ENCODE assay signal across 12 cellular contexts in genomic region chr4:108117473-108118182, GRCh38. TPM values are rescaled to one million over a fixed set of nuclear protein-coding genes. Genes with fewer than 3 reads are reported as not detected.
DNase-seq lines count a peak whose midpoint lies in the region; ATAC-seq, FAIRE-seq and TF ChIP-seq lines count a peak whose summit lies in the region.
"Had no signal": no experiment of that assay in that cellular context is flagged by ENCODE, and none has a peak within 500 bp of the region (broad histone marks: within the 10 kb centered on the region; RNA-seq: fewer than 3 reads in every experiment).

No MANE protein-coding gene starts in this region.

- in situ Hi-C loops in K562 (cut with MboI), result no loop called here

- no peak overlapping the region for H3K4me3 ChIP-seq in NT2/D1 (ENCODE audit: insufficient read length, low read depth)
- H3K4me3 ChIP-seq in K562, result no peak overlapping the region
- H3K4me3 ChIP-seq in neuronal stem cell (ENCODE audit: low read length in 2 of 2), result no peak overlapping the region
- H3K4me3 ChIP-seq: stomach had no signal

- no peaks in the 10 kb centered on the region for H3K9me1 ChIP-seq in K562 (ENCODE audit: control insufficient read depth, insufficient read depth, low read length)

- peak overlapping the region; percentile 91 for H3K27ac Mint-ChIP-seq in activated CD4-positive, alpha-beta T cell treated with anti-CD3 and anti-CD28 coated beads, Interleukin-2, amount 10 ng/mL, durations not matched to agents 24 days and 14 days

- H3K14ac ChIP-seq in neuronal stem cell (ENCODE audit: low read length), result no peak overlapping the region

- no peak overlapping the region for H4K91ac ChIP-seq in neuronal stem cell (ENCODE audit: low read depth, low read length, poor library complexity)

- peaks cover 87% of the 10 kb centered on the region for H3K4me1 Mint-ChIP-seq in activated CD4-positive, alpha-beta T cell treated with anti-CD3 and anti-CD28 coated beads, Interleukin-2, amount 10 ng/mL, durations not matched to agents 24 days and 14 days

- no peak overlapping the region for H4K8ac ChIP-seq in neuronal stem cell (ENCODE audit: low read depth, low read length)

- H2BK120ac ChIP-seq in neuronal stem cell (ENCODE audit: low read depth, low read length), result no peak overlapping the region

- H3K79me2 ChIP-seq in K562 (ENCODE audit: control insufficient read depth, insufficient read depth, low read length), result peaks cover 20% of the 10 kb centered on the region; the same call in 1 of the 3 replicates

- H2BK5ac ChIP-seq in neuronal stem cell (ENCODE audit: low read length), result no peak overlapping the region

- peaks cover 37% of the 10 kb centered on the region for H3K36me3 Mint-ChIP-seq in activated CD4-positive, alpha-beta T cell treated with anti-CD3 and anti-CD28 coated beads, Interleukin-2, amount 10 ng/mL, durations not matched to agents 24 days and 14 days (ENCODE audit: low read depth)

- BruUV-seq in K562 (replicated peaks; lab: Mats Ljungman, UMichigan), result no TSS peak

- DNase-seq in activated CD4-positive, alpha-beta T cell treated with anti-CD3 and anti-CD28 coated beads, Interleukin-2, amount 10 ng/mL, durations not matched to agents 24 days and 14 days, result peak; percentile 66
- DNase-seq in activated CD4-positive, alpha-beta T cell treated with anti-CD3 and anti-CD28 coated beads, Interleukin-2, amount 50 U/mL, for 48 hours, result no peak
- DNase-seq in NT2/D1 (ENCODE audit: low read depth, low spot score) (peak; percentile 40), K562 (ENCODE audit: extremely low read depth in 1 of 4, low spot score in 3 of 4) (peak; percentile 26 to 44 (median 40)), neuronal stem cell (ENCODE audit: low spot score) (peak; percentile 74), GM10248 (ENCODE audit: extremely low spot score) (no peak), GM12892 (ENCODE audit: insufficient read length) (no peak)
- DNase-seq: AML-193, NCI-H446 treated with DMSO at 0.1 percent for 48 hours, stomach had no signal

- POLR2A ChIA-PET in K562 (lab: Yijun Ruan, JAX) (interaction anchor here (0.6 to 1.2 kb wide), 2 partner anchors 15 to 55 kb away, joined by 3 to 5 read pairs; no protein-coding TSS in a partner anchor), GM10248 (lab: Yijun Ruan, JAX) (no interaction called here)

- no peak overlapping the region for H3K27ac ChIP-seq in K562 (ENCODE audit: extremely low read depth, low read depth, low read length)
- H3K27ac ChIP-seq in neuronal stem cell (replicated peaks; ENCODE audit: low read length), result peak overlapping the region; percentile 31
- H3K27ac ChIP-seq: neutrophil, stomach had no signal

- H3K4me2 ChIP-seq in K562 (ENCODE audit: insufficient read depth, low read length) (peak overlapping the region; percentile 3; the same call in 1 of the 2 replicates), neuronal stem cell (ENCODE audit: insufficient read depth, low read length, poor library complexity, severe bottlenecking) (no peak overlapping the region)

- H4K20me1 ChIP-seq in K562 (replicated peaks; ENCODE audit: control insufficient read depth, insufficient read depth, low read length), result no peaks in the 10 kb centered on the region

- no peaks in the 10 kb centered on the region for H3K9me3 Mint-ChIP-seq in activated CD4-positive, alpha-beta T cell treated with anti-CD3 and anti-CD28 coated beads, Interleukin-2, amount 10 ng/mL, durations not matched to agents 24 days and 14 days

- H3K9ac ChIP-seq in NT2/D1 (ENCODE audit: insufficient read length, low read depth) (no peak overlapping the region), K562 (ENCODE audit: insufficient read depth in 1 of 2, low read depth in 2 of 2, low read length in 2 of 2) (peak overlapping the region in 1 of 2 experiments; percentile 77; a peak in 1 of 4 replicates), neuronal stem cell (ENCODE audit: low read depth, low read length, poor library complexity) (no peak overlapping the region)

- TF ChIP-seq POLR2A in K562 (conservative IDR thresholded peaks at IDR 0.05), result no peak
- no peak for TF ChIP-seq POLR2A in GM12892 (IDR thresholded peaks at IDR 0.05; ENCODE audit: low read depth, low read length)

- H3K27me3 Mint-ChIP-seq in activated CD4-positive, alpha-beta T cell treated with anti-CD3 and anti-CD28 coated beads, Interleukin-2, amount 10 ng/mL, durations not matched to agents 24 days and 14 days, result no peaks in the 10 kb centered on the region

- H2AFZ ChIP-seq in K562 (ENCODE audit: low read depth, low read length), result no peak overlapping the region
- H2AFZ ChIP-seq in neuronal stem cell (ENCODE audit: low read length), result no peak overlapping the region

- no peak overlapping the region for H2BK15ac ChIP-seq in neuronal stem cell (ENCODE audit: low read length)

- H3K36me3 ChIP-seq in NT2/D1 (ENCODE audit: insufficient read depth, insufficient read length, low read length), result no peaks in the 10 kb centered on the region
- H3K36me3 ChIP-seq in K562 (ENCODE audit: control insufficient read depth, insufficient read depth, low read length), result no peaks in the 10 kb centered on the region
- H3K36me3 ChIP-seq in neuronal stem cell (replicated peaks in 1 of 2; ENCODE audit: control insufficient read depth in 2 of 2, insufficient read depth in 2 of 2, low read length in 2 of 2), result no peaks in the 10 kb centered on the region
- H3K36me3 ChIP-seq: neutrophil, stomach had no signal

- H3K79me1 ChIP-seq in neuronal stem cell (ENCODE audit: low read depth, low read length), result no peaks in the 10 kb centered on the region

- TF ChIP-seq CTCF in K562 (IDR thresholded peaks at IDR 0.05 in 2 of 3, conservative IDR thresholded peaks at IDR 0.05 in 1 of 3; ENCODE audit: insufficient read depth in 2 of 3, low read depth in 1 of 3, low read length in 3 of 3), result no peak
- TF ChIP-seq CTCF in GM10248 (IDR thresholded peaks at IDR 0.05; ENCODE audit: control extremely low read depth, extremely low read depth, low read depth, missing control alignments), result no peak

- H2AK5ac ChIP-seq in neuronal stem cell (ENCODE audit: low read depth, low read length), result no peak overlapping the region

- no peak for TF ChIP-seq EP300 in K562 (IDR thresholded peaks at IDR 0.05; ENCODE audit: low read length)

- TF ChIP-seq RAD21 in K562 (CRISPR knock-in tag; conservative IDR thresholded peaks at IDR 0.05 in 1 of 2, IDR thresholded peaks at IDR 0.05 in 1 of 2), result no peak

- no peak for FAIRE-seq in K562 (lab: Jason Lieb, UNC)
- no peak for FAIRE-seq in GM12892 (lab: Jason Lieb, UNC)

- intact Hi-C loops in activated CD4-positive, alpha-beta T cell treated with anti-CD3 and anti-CD28 coated beads, Interleukin-2, amount 10 ng/mL, durations not matched to agents 24 days and 14 days (cut with micrococcal nuclease), result loop anchor here (2.0 kb wide), 1 partner anchor 17 kb away; no protein-coding TSS in a partner anchor
- intact Hi-C loops in K562 (cut with micrococcal nuclease), result no loop called here

- 30% methylated on average over 4 of the region's 7 CpGs for WGBS in K562 (ENCODE audit: insufficient coverage, low coverage, missing lambda C conversion rate)
- no CpG with 5 or more reads among the region's 7 CpGs for WGBS in neuronal stem cell (ENCODE audit: extremely low coverage in 2 of 2, insufficient read length in 2 of 2, insufficient replicate concordance in 1 of 2), 2 donors

- no peaks in the 10 kb centered on the region for H3K9me3 ChIP-seq in NT2/D1 (ENCODE audit: insufficient read depth, low read length)
- no peaks in the 10 kb centered on the region for H3K9me3 ChIP-seq in K562 (replicated peaks; ENCODE audit: control insufficient read depth, insufficient read depth, low read depth, low read length)
- no peaks in the 10 kb centered on the region for H3K9me3 ChIP-seq in neuronal stem cell (replicated peaks in 1 of 2; ENCODE audit: control insufficient read depth in 2 of 2, insufficient read depth in 1 of 2, low read depth in 1 of 2, low read length in 2 of 2)
- H3K9me3 ChIP-seq: neutrophil, stomach had no signal

- H3K23ac ChIP-seq in neuronal stem cell (ENCODE audit: low read depth, low read length, poor library complexity), result no peak overlapping the region

- 0 out of 3 replicates have a peak, but pooled peaks have one; percentile 9 for ATAC-seq in K562
- no peak for ATAC-seq in GM21360 (IDR thresholded peaks at IDR 0.05; ENCODE audit: unreplicated experiment)

- H3K4me1 ChIP-seq in NT2/D1 (ENCODE audit: insufficient read depth, insufficient read length) (peaks cover 3% of the 10 kb centered on the region), K562 (replicated peaks in 1 of 2; ENCODE audit: control insufficient read depth in 2 of 2, insufficient read depth in 2 of 2, low read length in 2 of 2) (peaks cover 23 to 64% of the 10 kb centered on the region in 2 experiments), neuronal stem cell (ENCODE audit: control insufficient read depth in 2 of 2, insufficient read depth in 1 of 2, low read depth in 1 of 2, low read length in 2 of 2) (peaks cover 20 to 31% of the 10 kb centered on the region in 2 donors)
- H3K4me1 ChIP-seq: stomach had no signal

- peak overlapping the region; percentile 50 for H3K18ac ChIP-seq in neuronal stem cell (ENCODE audit: low read length)

- no peaks in the 10 kb centered on the region for H3K27me3 ChIP-seq in NT2/D1 (ENCODE audit: insufficient read depth, insufficient read length)
- H3K27me3 ChIP-seq in K562 (ENCODE audit: control insufficient read depth in 2 of 2, insufficient read depth in 2 of 2, low read length in 2 of 2), result no peaks in the 10 kb centered on the region
- no peaks in the 10 kb centered on the region for H3K27me3 ChIP-seq in neuronal stem cell (ENCODE audit: control insufficient read depth in 3 of 3, insufficient read depth in 3 of 3, low read depth in 1 of 3, low read length in 3 of 3)
- H3K27me3 ChIP-seq: neutrophil, stomach had no signal

- no peak overlapping the region for H3K4ac ChIP-seq in neuronal stem cell (ENCODE audit: low read length)

- CTCF ChIA-PET in K562 (lab: Yijun Ruan, JAX; ENCODE audit: low intra/inter-chr PET ratio), result no interaction called here
- CTCF ChIA-PET in GM10248 (lab: Yijun Ruan, JAX), result interaction anchor here (1.2 to 2.9 kb wide), 5 partner anchors 13 to 267 kb away, joined by 3 to 11 read pairs (median 4); no protein-coding TSS in a partner anchor

- H3K4me3 Mint-ChIP-seq in activated CD4-positive, alpha-beta T cell treated with anti-CD3 and anti-CD28 coated beads, Interleukin-2, amount 10 ng/mL, durations not matched to agents 24 days and 14 days, result peak overlapping the region; percentile 66

- H2BK12ac ChIP-seq in neuronal stem cell (ENCODE audit: low read length), result no peak overlapping the region

RNA-seq across cellular contexts. Expression of gene LEF1, which starts 51.1 kb away (rescaled TPM):
- 131 and 141 TPM in 2 replicates for total RNA-seq in activated CD4-positive, alpha-beta T cell treated with anti-CD3 and anti-CD28 coated beads, Interleukin-2, amount 10 ng/mL, durations not matched to agents 24 days and 14 days
- 78.7 and 97.3 TPM in 2 replicates for total RNA-seq in K562 (2011; cell fraction: chromatin; rRNA removed; ENCODE audit: low replicate concordance)
- 31.2 and 41.5 TPM in 2 replicates for total RNA-seq in K562 (2011; cell fraction: nucleolus; rRNA removed)
- total RNA-seq in K562 (2011; cell fraction: nucleoplasm; rRNA removed), result 48.7 and 60.6 TPM in 2 replicates
- 22.3 and 23.5 TPM in 2 replicates for total RNA-seq in K562 (2014; rRNA removed)
- total RNA-seq in K562 (2014; rRNA removed; fragmentation: Illumina TruSeq; extraction: Trizol), result 34.5 and 36.9 TPM in 2 replicates
- 26.5 and 27.5 TPM in 2 replicates for total RNA-seq in K562 (2015; rRNA removed; fragmentation: Illumina TruSeq; extraction: Trizol)
- total RNA-seq in K562 (2021), result 32.5 and 35.4 TPM in 2 replicates
- polyA plus RNA-seq in K562 (2011; rRNA removed), result 54.8 and 67.8 TPM in 2 replicates
- 68.7 and 85.9 TPM in 2 replicates for polyA plus RNA-seq in K562 (2011; cell fraction: cytosol; rRNA removed)
- 76.2 and 88.8 TPM in 2 replicates for polyA plus RNA-seq in K562 (2011; cell fraction: nucleus; rRNA removed)
- 26.1 and 29.4 TPM in 2 replicates for polyA plus RNA-seq in K562 (2012)
- polyA plus RNA-seq in K562 (2014; fragmentation: Illumina TruSeq; extraction: Trizol), result 60.7 and 81.1 TPM in 2 replicates
- polyA plus RNA-seq in K562 (2014; fragmentation: Nextera tagmentation; extraction: Ambion mirVana), result 10 to 100 TPM; 15.1 to 17.2 TPM
- polyA plus RNA-seq in K562 (2014; rRNA removed), result 29.7 and 30.3 TPM in 2 replicates
- polyA minus RNA-seq in K562 (2011; rRNA and poly(A)+ RNA removed), result 63.7 and 64.4 TPM in 2 replicates
- polyA minus RNA-seq in K562 (2011; cell fraction: cytosol; rRNA and poly(A)+ RNA removed), result 29.8 and 46.0 TPM in 2 replicates
- 42.4 and 53.4 TPM in 2 replicates for polyA minus RNA-seq in K562 (2011; cell fraction: nucleus; rRNA and poly(A)+ RNA removed)
- polyA plus RNA-seq in neuronal stem cell (2013, experiment 1 of 2), result 17.2 TPM
- 17.0 TPM for polyA plus RNA-seq in neuronal stem cell (2013, experiment 2 of 2)
- 20.9 TPM for polyA plus RNA-seq in GM12892 (2012; ENCODE audit: missing spikeins)

Comparison
In these comparisons a context has a peak if more than half of its experiments do, and no peak if none do; other contexts are left out.
1. DNase-seq: peak in activated CD4-positive, alpha-beta T cell treated with anti-CD3 and anti-CD28 coated beads, Interleukin-2, amount 10 ng/mL, durations not matched to agents 24 days and 14 days (single experiment), NT2/D1 (single experiment), K562 (4 of 4) and neuronal stem cell (single experiment); none in activated CD4-positive, alpha-beta T cell treated with anti-CD3 and anti-CD28 coated beads, Interleukin-2, amount 50 U/mL, for 48 hours (0 of 2), GM10248 (single experiment) and GM12892 (single experiment).